Comparison of ENCODE assay signal across 40 cellular contexts in the genomic region with DNA sequence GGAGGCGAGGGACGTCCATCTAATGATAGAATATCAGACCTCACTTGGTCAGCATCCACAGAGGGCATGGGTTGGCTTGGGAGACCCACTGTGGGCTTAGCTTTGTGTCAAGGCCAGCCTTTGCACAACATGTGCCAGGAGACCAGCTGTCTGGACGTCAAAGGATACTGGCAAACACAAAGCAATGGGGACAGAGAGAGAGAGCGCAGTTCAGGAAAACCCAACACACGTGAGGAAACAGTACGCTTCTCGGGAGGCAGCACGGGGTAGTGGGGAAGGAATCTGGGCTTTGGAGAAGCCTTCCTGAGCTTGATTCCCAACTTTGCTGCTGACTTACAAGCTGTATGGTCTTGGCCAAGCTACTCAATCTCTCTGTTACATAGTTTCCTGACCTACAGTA. TPM values are rescaled to one million over a fixed set of nuclear protein-coding genes. Genes with fewer than 3 reads are reported as not detected.
"Had no signal": no experiment of that assay in that cellular context is flagged by ENCODE, and none has a peak within 500 bp of the region (broad histone marks: within the 10 kb centered on the region; RNA-seq: fewer than 3 reads in every experiment).

No MANE protein-coding gene starts in this region.

- H3K27ac Mint-ChIP-seq: activated CD4-positive, alpha-beta memory T cell treated with anti-CD3 and anti-CD28 coated beads, Interleukin-2, amount 10 ng/mL, durations not matched to agents 7 days and 5 days; activated CD4-positive, alpha-beta T cell treated with anti-CD3 and anti-CD28 coated beads for 36 hours; activated CD4-positive, alpha-beta T cell treated with anti-CD3 and anti-CD28 coated beads, Interleukin-2, amount 10 ng/mL, durations not matched to agents 7 days and 5 days; activated CD8-positive, alpha-beta memory T cell treated with anti-CD3 and anti-CD28 coated beads, Interleukin-2, amount 10 ng/mL, durations not matched to agents 7 days and 5 days; activated CD8-positive, alpha-beta T cell treated with anti-CD3 and anti-CD28 coated beads, Interleukin-2, amount 10 ng/mL, durations not matched to agents 7 days and 5 days; activated naive CD4-positive, alpha-beta T cell treated with anti-CD3 and anti-CD28 coated beads, Interleukin-2, amount 10 ng/mL, durations not matched to agents 7 days and 5 days; activated naive CD4-positive, alpha-beta T cell treated with anti-CD3 and anti-CD28 coated beads, Interleukin-2, amount 50 U/mL, for 24 hours; activated naive CD8-positive, alpha-beta T cell; activated naive CD8-positive, alpha-beta T cell treated with anti-CD3 and anti-CD28 coated beads, Interleukin-2, amount 10 ng/mL, durations not matched to agents 7 days and 5 days; activated naive CD8-positive, alpha-beta T cell treated with anti-CD3 and anti-CD28 coated beads, Interleukin-2, amount 50 U/mL, for 24 hours; activated T-cell treated with anti-CD3 and anti-CD28 coated beads, Interleukin-2, amount 50 U/mL, for 24 hours; activated T-helper 2 cell treated with anti-CD3 and anti-CD28 coated beads, Interferon-gamma antibody, Interleukin-2, Interleukin-4, amounts not matched to agents 10 μg/mL and 5 μg/mL and 100 μg/mL, durations not matched to agents 14 hours and 24 hours and 36 hours; T-helper 1 cell treated with Interleukin-12 subunit alpha and Interleukin-12 subunit beta and Interleukin-4 antibody, amounts not matched to agents 30 μg/mL and 1 μg/mL, for 36 hours; T-helper 2 cell treated with Interferon-gamma antibody and Interleukin-4, amounts not matched to agents 5 μg/mL and 100 μg/mL, for 36 hours; WTC11 had no signal

- H3K36me3 ChIP-seq: ascending aorta, brain microvascular endothelial cell, breast epithelium, WERI-Rb-1 had no signal

- H3K4me1 ChIP-seq: ascending aorta, breast epithelium had no signal

- H3K4me1 Mint-ChIP-seq: activated CD4-positive, alpha-beta memory T cell treated with anti-CD3 and anti-CD28 coated beads, Interleukin-2, amount 10 ng/mL, durations not matched to agents 7 days and 5 days; activated CD4-positive, alpha-beta T cell treated with anti-CD3 and anti-CD28 coated beads for 36 hours; activated CD4-positive, alpha-beta T cell treated with anti-CD3 and anti-CD28 coated beads, Interleukin-2, amount 10 ng/mL, durations not matched to agents 7 days and 5 days; activated CD8-positive, alpha-beta memory T cell treated with anti-CD3 and anti-CD28 coated beads, Interleukin-2, amount 10 ng/mL, durations not matched to agents 7 days and 5 days; activated naive CD4-positive, alpha-beta T cell treated with anti-CD3 and anti-CD28 coated beads, Interleukin-2, amount 10 ng/mL, durations not matched to agents 7 days and 5 days; activated naive CD4-positive, alpha-beta T cell treated with anti-CD3 and anti-CD28 coated beads, Interleukin-2, amount 50 U/mL, for 24 hours; activated naive CD8-positive, alpha-beta T cell treated with anti-CD3 and anti-CD28 coated beads, Interleukin-2, amount 10 ng/mL, durations not matched to agents 7 days and 5 days; activated naive CD8-positive, alpha-beta T cell treated with anti-CD3 and anti-CD28 coated beads, Interleukin-2, amount 50 U/mL, for 24 hours; central memory CD8-positive, alpha-beta T cell; WTC11 had no signal

- H3K4me3 Mint-ChIP-seq: activated CD4-positive, alpha-beta memory T cell treated with anti-CD3 and anti-CD28 coated beads, Interleukin-2, amount 10 ng/mL, durations not matched to agents 7 days and 5 days; activated CD4-positive, alpha-beta T cell treated with anti-CD3 and anti-CD28 coated beads for 36 hours; activated CD4-positive, alpha-beta T cell treated with anti-CD3 and anti-CD28 coated beads, Interleukin-2, amount 10 ng/mL, durations not matched to agents 7 days and 5 days; activated CD8-positive, alpha-beta memory T cell treated with anti-CD3 and anti-CD28 coated beads, Interleukin-2, amount 10 ng/mL, durations not matched to agents 7 days and 5 days; activated CD8-positive, alpha-beta T cell treated with anti-CD3 and anti-CD28 coated beads, Interleukin-2, amount 10 ng/mL, durations not matched to agents 7 days and 5 days; activated naive CD4-positive, alpha-beta T cell treated with anti-CD3 and anti-CD28 coated beads, Interleukin-2, amount 10 ng/mL, durations not matched to agents 7 days and 5 days; activated naive CD4-positive, alpha-beta T cell treated with anti-CD3 and anti-CD28 coated beads, Interleukin-2, amount 50 U/mL, for 24 hours; activated naive CD8-positive, alpha-beta T cell; activated naive CD8-positive, alpha-beta T cell treated with anti-CD3 and anti-CD28 coated beads, Interleukin-2, amount 10 ng/mL, durations not matched to agents 7 days and 5 days; activated naive CD8-positive, alpha-beta T cell treated with anti-CD3 and anti-CD28 coated beads, Interleukin-2, amount 50 U/mL, for 24 hours; activated T-cell treated with anti-CD3 and anti-CD28 coated beads, Interleukin-2, amount 50 U/mL, for 24 hours; central memory CD8-positive, alpha-beta T cell; T-helper 1 cell treated with Interleukin-12 subunit alpha and Interleukin-12 subunit beta and Interleukin-4 antibody, amounts not matched to agents 30 μg/mL and 1 μg/mL, for 36 hours; T-helper 2 cell treated with Interferon-gamma antibody and Interleukin-4, amounts not matched to agents 5 μg/mL and 100 μg/mL, for 36 hours; WTC11 had no signal

- H3K27ac ChIP-seq: ascending aorta, brain microvascular endothelial cell, breast epithelium, WERI-Rb-1 had no signal

- H3K9me3 ChIP-seq: ascending aorta, breast epithelium had no signal

- ATAC-seq: activated CD4-positive, alpha-beta T cell treated with anti-CD3 and anti-CD28 coated beads for 36 hours; activated CD4-positive, CD25-positive, alpha-beta regulatory T cell treated with anti-CD3 and anti-CD28 coated beads, Interleukin-2, amount 50 U/mL, for 24 hours; activated CD8-positive, alpha-beta memory T cell treated with anti-CD3 and anti-CD28 coated beads, Interleukin-2, amount 10 ng/mL, durations not matched to agents 7 days and 5 days; activated CD8-positive, alpha-beta T cell treated with anti-CD3 and anti-CD28 coated beads, Interleukin-2, amount 10 ng/mL, durations not matched to agents 7 days and 5 days; activated naive CD8-positive, alpha-beta T cell treated with anti-CD3 and anti-CD28 coated beads, Interleukin-2, amount 50 U/mL, for 24 hours; WTC11 had no signal

- FAIRE-seq: TTC549 had no signal

- H3K4me3 ChIP-seq: ascending aorta, breast epithelium had no signal

- H3K27me3 Mint-ChIP-seq: activated CD4-positive, alpha-beta T cell treated with anti-CD3 and anti-CD28 coated beads for 36 hours; activated naive CD4-positive, alpha-beta T cell treated with anti-CD3 and anti-CD28 coated beads, Interleukin-2, amount 10 ng/mL, durations not matched to agents 7 days and 5 days; activated naive CD4-positive, alpha-beta T cell treated with anti-CD3 and anti-CD28 coated beads, Interleukin-2, amount 50 U/mL, for 24 hours; activated naive CD8-positive, alpha-beta T cell; activated naive CD8-positive, alpha-beta T cell treated with anti-CD3 and anti-CD28 coated beads, Interleukin-2, amount 50 U/mL, for 24 hours; activated T-cell treated with anti-CD3 and anti-CD28 coated beads, Interleukin-2, amount 50 U/mL, for 24 hours had no signal

- H3K9me3 Mint-ChIP-seq: activated CD4-positive, alpha-beta memory T cell treated with anti-CD3 and anti-CD28 coated beads, Interleukin-2, amount 10 ng/mL, durations not matched to agents 7 days and 5 days; activated CD4-positive, alpha-beta T cell treated with anti-CD3 and anti-CD28 coated beads, Interleukin-2, amount 10 ng/mL, durations not matched to agents 7 days and 5 days; activated naive CD4-positive, alpha-beta T cell treated with anti-CD3 and anti-CD28 coated beads, Interleukin-2, amount 10 ng/mL, durations not matched to agents 7 days and 5 days; activated naive CD4-positive, alpha-beta T cell treated with anti-CD3 and anti-CD28 coated beads, Interleukin-2, amount 50 U/mL, for 24 hours; activated naive CD8-positive, alpha-beta T cell treated with anti-CD3 and anti-CD28 coated beads, Interleukin-2, amount 10 ng/mL, durations not matched to agents 7 days and 5 days; activated naive CD8-positive, alpha-beta T cell treated with anti-CD3 and anti-CD28 coated beads, Interleukin-2, amount 50 U/mL, for 24 hours; activated T-cell treated with anti-CD3 and anti-CD28 coated beads, Interleukin-2, amount 50 U/mL, for 24 hours; activated T-helper 2 cell treated with anti-CD3 and anti-CD28 coated beads, Interferon-gamma antibody, Interleukin-2, Interleukin-4, amounts not matched to agents 10 μg/mL and 5 μg/mL and 100 μg/mL, durations not matched to agents 14 hours and 24 hours and 36 hours; central memory CD8-positive, alpha-beta T cell; T-helper 1 cell treated with Interleukin-12 subunit alpha and Interleukin-12 subunit beta and Interleukin-4 antibody, amounts not matched to agents 30 μg/mL and 1 μg/mL, for 36 hours; T-helper 2 cell treated with Interferon-gamma antibody and Interleukin-4, amounts not matched to agents 5 μg/mL and 100 μg/mL, for 36 hours had no signal

- DNase-seq: activated CD4-positive, alpha-beta memory T cell treated with anti-CD3 and anti-CD28 coated beads, Interleukin-2, amount 10 ng/mL, durations not matched to agents 7 days and 5 days; activated CD4-positive, alpha-beta T cell treated with anti-CD3 and anti-CD28 coated beads for 1 hour; activated CD4-positive, alpha-beta T cell treated with anti-CD3 and anti-CD28 coated beads for 36 hours; activated CD4-positive, alpha-beta T cell treated with anti-CD3 and anti-CD28 coated beads for 48 hours; activated CD4-positive, alpha-beta T cell treated with anti-CD3 and anti-CD28 coated beads, Interleukin-2, amount 10 ng/mL, durations not matched to agents 7 days and 5 days; activated CD4-positive, alpha-beta T cell treated with anti-CD3 and anti-CD28 coated beads, Interleukin-2, amount 50 U/mL, for 48 hours; activated CD4-positive, CD25-positive, alpha-beta regulatory T cell; activated CD8-positive, alpha-beta memory T cell treated with anti-CD3 and anti-CD28 coated beads for 24 hours; activated CD8-positive, alpha-beta memory T cell treated with anti-CD3 and anti-CD28 coated beads, Interleukin-2, amount 10 ng/mL, durations not matched to agents 7 days and 5 days; activated CD8-positive, alpha-beta memory T cell treated with anti-CD3 and anti-CD28 coated beads, Interleukin-2, amount 50 U/mL, for 48 hours; activated CD8-positive, alpha-beta T cell treated with anti-CD3 and anti-CD28 coated beads, Interleukin-2, amount 10 ng/mL, durations not matched to agents 7 days and 5 days; activated effector memory CD4-positive, alpha-beta T cell treated with Interleukin-2 at 50 U/mL for 16 hours; activated gamma-delta T cell; activated naive CD4-positive, alpha-beta T cell treated with anti-CD3 and anti-CD28 coated beads, Interleukin-2, amount 10 ng/mL, durations not matched to agents 7 days and 5 days; activated naive CD4-positive, alpha-beta T cell treated with Interleukin-2 at 50 U/mL for 16 hours; activated naive CD8-positive, alpha-beta T cell treated with anti-CD3 and anti-CD28 coated beads, Interleukin-2, amount 10 ng/mL, durations not matched to agents 7 days and 5 days; activated naive CD8-positive, alpha-beta T cell treated with anti-CD3 and anti-CD28 coated beads, Interleukin-2, amount 50 U/mL, for 24 hours; activated T-cell treated with anti-CD3 and anti-CD28 coated beads, Interleukin-2, amount 50 U/mL, for 24 hours; activated T-cell treated with anti-CD3 and anti-CD28 coated beads, Interleukin-2, amount 50 U/mL, for 48 hours; amygdala; anterior cingulate cortex; brain microvascular endothelial cell; caudate nucleus; cerebellar nuclear complex; T-helper 1 cell; T-helper 2 cell; T-helper 9 cell; WERI-Rb-1 had no signal

- H3K36me3 Mint-ChIP-seq: activated CD8-positive, alpha-beta memory T cell treated with anti-CD3 and anti-CD28 coated beads, Interleukin-2, amount 10 ng/mL, durations not matched to agents 7 days and 5 days; activated naive CD4-positive, alpha-beta T cell treated with anti-CD3 and anti-CD28 coated beads, Interleukin-2, amount 10 ng/mL, durations not matched to agents 7 days and 5 days; activated naive CD4-positive, alpha-beta T cell treated with anti-CD3 and anti-CD28 coated beads, Interleukin-2, amount 50 U/mL, for 24 hours; activated naive CD8-positive, alpha-beta T cell; activated naive CD8-positive, alpha-beta T cell treated with anti-CD3 and anti-CD28 coated beads, Interleukin-2, amount 10 ng/mL, durations not matched to agents 7 days and 5 days; WTC11 had no signal

- H3K27me3 ChIP-seq: ascending aorta, brain microvascular endothelial cell, breast epithelium had no signal

RNA-seq across cellular contexts. Expression of a gene that starts 14.7 kb away (rescaled TPM):
- total RNA-seq: activated CD4-positive, alpha-beta memory T cell treated with anti-CD3 and anti-CD28 coated beads, Interleukin-2, amount 10 ng/mL, durations not matched to agents 7 days and 5 days; activated CD4-positive, alpha-beta T cell treated with anti-CD3 and anti-CD28 coated beads for 36 hours; activated CD4-positive, alpha-beta T cell treated with anti-CD3 and anti-CD28 coated beads, Interleukin-2, amount 10 ng/mL, durations not matched to agents 7 days and 5 days; activated CD8-positive, alpha-beta memory T cell treated with anti-CD3 and anti-CD28 coated beads, Interleukin-2, amount 10 ng/mL, durations not matched to agents 7 days and 5 days; activated CD8-positive, alpha-beta T cell treated with anti-CD3 and anti-CD28 coated beads, Interleukin-2, amount 10 ng/mL, durations not matched to agents 7 days and 5 days; activated naive CD8-positive, alpha-beta T cell treated with anti-CD3 and anti-CD28 coated beads, Interleukin-2, amount 10 ng/mL, durations not matched to agents 7 days and 5 days; activated T-helper 2 cell treated with anti-CD3 and anti-CD28 coated beads, Interferon-gamma antibody, Interleukin-2, Interleukin-4, amounts not matched to agents 10 μg/mL and 5 μg/mL and 100 μg/mL, durations not matched to agents 14 hours and 24 hours and 36 hours; ascending aorta; breast epithelium; chondrocyte; WTC11 had no signal
